7 cellular contexts compared by ENCODE assay signal in genomic region chr1:150165622-150166612, GRCh38.
DNase-seq lines count a peak whose midpoint lies in the region; ATAC-seq, FAIRE-seq and TF ChIP-seq lines count a peak whose summit lies in the region.

No MANE protein-coding gene starts in this region.

- peaks cover 30% of the 10 kb centered on the region for H3F3A ChIP-seq in MM.1S (ENCODE audit: insufficient read depth, low read length)

- peak overlapping the region; percentile 7 for H3K4me3 ChIP-seq in MM.1S (ENCODE audit: low read length)
- no peak overlapping the region for H3K4me3 ChIP-seq in muscle layer of colon (ENCODE audit: low read depth in 1 of 2, low read length in 2 of 2)

- ATAC-seq in GM19455 (IDR thresholded peaks at IDR 0.05; ENCODE audit: unreplicated experiment): no peak

- H3K27ac ChIP-seq in MM.1S (ENCODE audit: low read length): peak overlapping the region; percentile 55; the same call in 1 of the 2 replicates
- H3K27ac ChIP-seq in muscle layer of colon (ENCODE audit: low read depth, low read length): peak overlapping the region; percentile 67

- FAIRE-seq in HTR-8/SVneo (lab: Jason Lieb, UNC): no peak

- H3K9me2 ChIP-seq in MM.1S (replicated peaks; ENCODE audit: insufficient read depth, low read length): no peaks in the 10 kb centered on the region

- peak overlapping the region; percentile 51 for H3K4me2 ChIP-seq in MM.1S (ENCODE audit: low read depth, low read length)

- H3K27me3 ChIP-seq in MM.1S (replicated peaks; ENCODE audit: insufficient read depth, low read length) (no peaks in the 10 kb centered on the region), muscle layer of colon (ENCODE audit: control insufficient read depth in 1 of 2, insufficient read depth in 2 of 2, low read length in 2 of 2) (no peaks in the 10 kb centered on the region)

- peak overlapping the region; percentile 67 for H2AFZ ChIP-seq in MM.1S (ENCODE audit: low read length)

- H3K4me1 ChIP-seq in MM.1S (ENCODE audit: low read length) (peaks cover 47% of the 10 kb centered on the region), muscle layer of colon (ENCODE audit: insufficient read depth, low read length) (peaks cover 51% of the 10 kb centered on the region)

- DNase-seq in GDM1 (lab: John Stamatoyannopoulos, UW) (peak; percentile 42), MM.1S (peak; percentile 68), T-helper 9 cell (peak; percentile 45), cerebellar cortex (ENCODE audit: low spot score) (peak; percentile 74), HTR-8/SVneo (ENCODE audit: insufficient read length, low spot score) (no peak)

- H3K9ac ChIP-seq in MM.1S (ENCODE audit: low read length) (peak overlapping the region; percentile 5; the same call in 1 of the 2 replicates), muscle layer of colon (ENCODE audit: low read length) (no peak overlapping the region)

- TF ChIP-seq CTCF in MM.1S (IDR thresholded peaks at IDR 0.05; ENCODE audit: low read length): peak; percentile 97

- H3K79me2 ChIP-seq in MM.1S (ENCODE audit: low read length): no peaks in the 10 kb centered on the region

- no peaks in the 10 kb centered on the region for H3K36me3 ChIP-seq in MM.1S (replicated peaks; ENCODE audit: insufficient read depth, low read length)
- no peaks in the 10 kb centered on the region for H3K36me3 ChIP-seq in muscle layer of colon (ENCODE audit: insufficient read depth, low read length)

- H3K9me3 ChIP-seq in MM.1S (replicated peaks; ENCODE audit: insufficient read depth, low read length) (no peaks in the 10 kb centered on the region), muscle layer of colon (ENCODE audit: low read length) (no peaks in the 10 kb centered on the region)

- H4K20me1 ChIP-seq in MM.1S (ENCODE audit: insufficient read depth, low read length): no peaks in the 10 kb centered on the region
